ENCODE assay signal across 8 cellular contexts in genomic region chr2:226797289-226797988, GRCh38. TPM values are rescaled to one million over a fixed set of nuclear protein-coding genes. Genes with fewer than 3 reads are reported as not detected.
DNase-seq lines count a peak whose midpoint lies in the region; ATAC-seq and TF ChIP-seq lines count a peak whose summit lies in the region.

No MANE protein-coding gene starts in this region.

- peak overlapping the region; percentile 91 for H3K4me2 ChIP-seq in smooth muscle cell

- H3K27me3 ChIP-seq in right cardiac atrium (ENCODE audit: control insufficient read depth, insufficient read depth) (no peaks in the 10 kb centered on the region), smooth muscle cell (ENCODE audit: low read depth) (no peaks in the 10 kb centered on the region)

- POLR2A ChIA-PET in activated CD8-positive, alpha-beta T cell treated with anti-CD3 and anti-CD28 coated beads for 36 hours (lab: Charles Lee) = interaction anchor here (1.1 to 2.9 kb wide), 3 partner anchors 8 to 38 kb away, joined by 3 to 12 read pairs (median 9); partner anchors contain the start of gene RHBDD1

- intact Hi-C loops in activated CD8-positive, alpha-beta T cell treated with anti-CD3 and anti-CD28 coated beads for 36 hours (cut with micrococcal nuclease) = no loop called here
- intact Hi-C loops in right cardiac atrium (cut with DNase I) = loop anchor here (5.0 to 10.0 kb wide), 9 partner anchors 53 to 583 kb away; no protein-coding TSS in a partner anchor

- H3K4me1 ChIP-seq in right cardiac atrium (ENCODE audit: control insufficient read depth, insufficient read depth, low read length) = peaks cover 3% of the 10 kb centered on the region
- peaks cover 34% of the 10 kb centered on the region for H3K4me1 ChIP-seq in smooth muscle cell (ENCODE audit: low read depth)

- H3K79me2 ChIP-seq in smooth muscle cell (ENCODE audit: low read depth) = peaks cover 69% of the 10 kb centered on the region

- H3K4me3 ChIP-seq in right cardiac atrium (ENCODE audit: low read length) = no peak overlapping the region
- peak overlapping the region; percentile 97 for H3K4me3 ChIP-seq in smooth muscle cell

- H4K20me1 ChIP-seq in smooth muscle cell (ENCODE audit: low read depth) = peaks cover 38% of the 10 kb centered on the region

- no peak overlapping the region for H3K9ac ChIP-seq in smooth muscle cell (ENCODE audit: low read depth)

- H3K4me3 Mint-ChIP-seq in activated CD8-positive, alpha-beta T cell treated with anti-CD3 and anti-CD28 coated beads for 36 hours = peak overlapping the region; percentile 84

- H3K4me1 Mint-ChIP-seq in activated CD8-positive, alpha-beta T cell treated with anti-CD3 and anti-CD28 coated beads for 36 hours (ENCODE audit: low read depth) = peaks cover 58% of the 10 kb centered on the region

- H3K27me3 Mint-ChIP-seq in activated CD8-positive, alpha-beta T cell treated with anti-CD3 and anti-CD28 coated beads for 36 hours = no peaks in the 10 kb centered on the region

- H3K36me3 Mint-ChIP-seq in activated CD8-positive, alpha-beta T cell treated with anti-CD3 and anti-CD28 coated beads for 36 hours (ENCODE audit: low read depth) = peaks cover 12% of the 10 kb centered on the region

- H3K9me3 ChIP-seq in right cardiac atrium (ENCODE audit: control insufficient read depth, low read length) (no peaks in the 10 kb centered on the region), smooth muscle cell (replicated peaks; ENCODE audit: low read depth) (no peaks in the 10 kb centered on the region)

- TF ChIP-seq CTCF in activated CD8-positive, alpha-beta T cell treated with anti-CD3 and anti-CD28 coated beads for 36 hours (IDR thresholded peaks at IDR 0.05) = no peak
- TF ChIP-seq CTCF in smooth muscle cell (IDR thresholded peaks at IDR 0.05; ENCODE audit: borderline replicate concordance, insufficient read depth, poor library complexity, severe bottlenecking) = no peak

- DNase-seq in GM03348 (ENCODE audit: low spot score) = peak; percentile 77
- peak; percentile 3 for DNase-seq in activated CD8-positive, alpha-beta T cell treated with anti-CD3 and anti-CD28 coated beads for 36 hours
- DNase-seq in right cardiac atrium = peak; percentile 54 to 85 (median 78)
- no peak for DNase-seq in smooth muscle cell (lab: John Stamatoyannopoulos, UW; ENCODE audit: unreplicated experiment)
- DNase-seq in middle frontal gyrus (ENCODE audit: extremely low spot score, low spot score) = no peak

- H3K9me3 Mint-ChIP-seq in activated CD8-positive, alpha-beta T cell treated with anti-CD3 and anti-CD28 coated beads for 36 hours = no peaks in the 10 kb centered on the region

- no peaks in the 10 kb centered on the region for H3F3A ChIP-seq in smooth muscle cell (ENCODE audit: low read depth)

- H3K27ac Mint-ChIP-seq in activated CD8-positive, alpha-beta T cell treated with anti-CD3 and anti-CD28 coated beads for 36 hours = no peak overlapping the region

- no peak overlapping the region for H2AFZ ChIP-seq in smooth muscle cell (ENCODE audit: low read depth)

- CTCF ChIA-PET in activated CD8-positive, alpha-beta T cell treated with anti-CD3 and anti-CD28 coated beads for 36 hours (lab: Charles Lee) = interaction anchor here (0.8 to 3.7 kb wide), 7 partner anchors 8 to 188 kb away, joined by 3 to 29 read pairs (median 4); partner anchors contain the start of gene RHBDD1

- no peak for ATAC-seq in activated CD8-positive, alpha-beta T cell treated with anti-CD3 and anti-CD28 coated beads for 36 hours
- no peak for ATAC-seq in right cardiac atrium
- ATAC-seq in GM18520 (IDR thresholded peaks at IDR 0.05; ENCODE audit: unreplicated experiment) = no peak
- ATAC-seq in GM19324 (IDR thresholded peaks at IDR 0.05; ENCODE audit: low FRiP score, unreplicated experiment) = no peak
- ATAC-seq in GM19328 (IDR thresholded peaks at IDR 0.05; ENCODE audit: unreplicated experiment) = no peak

- H3K36me3 ChIP-seq in smooth muscle cell (ENCODE audit: low read depth) = no peaks in the 10 kb centered on the region

- WGBS in right cardiac atrium = 67% methylated on average over 50 of the region's 50 CpGs
- WGBS in smooth muscle cell (ENCODE audit: low lambda C conversion rate) = 96% methylated on average over 39 of the region's 50 CpGs

- H3K27ac ChIP-seq in right cardiac atrium (ENCODE audit: low read length) (peak overlapping the region; percentile 10), smooth muscle cell (ENCODE audit: low read depth) (no peak overlapping the region)

RNA-seq across cellular contexts. Expression of gene IRS1, which starts 2.2 kb away (rescaled TPM):
- 1 to 10 TPM; 3.5 to 4.0 TPM for total RNA-seq in activated CD8-positive, alpha-beta T cell treated with anti-CD3 and anti-CD28 coated beads for 36 hours
- total RNA-seq in right cardiac atrium = 10 to 100 TPM; 14.2 to 16.0 (median 15.0) TPM
- polyA plus RNA-seq in right cardiac atrium = 6.2 TPM
- 14.3 and 14.6 TPM in 2 replicates for total RNA-seq in smooth muscle cell
- polyA plus RNA-seq in smooth muscle cell = 8.6 and 9.4 TPM in 2 replicates

RNA-seq across cellular contexts. Expression of gene RHBDD1, which starts 38.4 kb away (rescaled TPM):
- 10 to 100 TPM; 34.3 to 35.9 TPM for total RNA-seq in activated CD8-positive, alpha-beta T cell treated with anti-CD3 and anti-CD28 coated beads for 36 hours
- 10 to 100 TPM; 40.4 to 47.3 (median 41.1) TPM for total RNA-seq in right cardiac atrium
- polyA plus RNA-seq in right cardiac atrium = 9.3 TPM
- 20.7 and 28.3 TPM in 2 replicates for total RNA-seq in smooth muscle cell
- polyA plus RNA-seq in smooth muscle cell = 11.3 and 12.8 TPM in 2 replicates

Comparison
In these comparisons a context has a peak if more than half of its experiments do, and no peak if none do; other contexts are left out.
1. DNase-seq: peak in GM03348 (single experiment), activated CD8-positive, alpha-beta T cell treated with anti-CD3 and anti-CD28 coated beads for 36 hours (single experiment) and right cardiac atrium (3 of 3); none in smooth muscle cell (single experiment) and middle frontal gyrus (single experiment).